In genomic region chr2:156706576-156706975, GRCh38 we compare ENCODE assay signal across 37 cellular contexts.
DNase-seq lines count a peak whose midpoint lies in the region; ATAC-seq, FAIRE-seq and TF ChIP-seq lines count a peak whose summit lies in the region.
"Had no signal": no experiment of that assay in that cellular context is flagged by ENCODE, and none has a peak within 500 bp of the region (broad histone marks: within the 10 kb centered on the region; RNA-seq: fewer than 3 reads in every experiment).

No MANE protein-coding gene starts in this region.

- H3K4me1 ChIP-seq in HepG2 (ENCODE audit: insufficient read depth, low read length), result no peaks in the 10 kb centered on the region
- no peaks in the 10 kb centered on the region for H3K4me1 ChIP-seq in right lobe of liver
- peaks cover 26% of the 10 kb centered on the region for H3K4me1 ChIP-seq in GM23338 (ENCODE audit: insufficient read depth)
- peaks cover 5% of the 10 kb centered on the region; the same call in 1 of the 2 replicates for H3K4me1 ChIP-seq in HEK293 (ENCODE audit: control insufficient read depth, insufficient read depth, low read length)
- no peaks in the 10 kb centered on the region for H3K4me1 ChIP-seq in neural progenitor cell
- H3K4me1 ChIP-seq: A549; BE2C; BLaER1; BLaER1 treated with 17β-estradiol and CSF1 and Interleukin-3, amounts not matched to agents 10 nM and 100 nM; Caco-2 had no signal

- H3K79me2 ChIP-seq in HepG2 (ENCODE audit: insufficient read depth, low read length) (no peaks in the 10 kb centered on the region), GM23338 (replicated peaks; ENCODE audit: insufficient read depth) (no peaks in the 10 kb centered on the region), neural progenitor cell (ENCODE audit: low read depth) (no peaks in the 10 kb centered on the region)

- TF ChIP-seq RAD21 in HepG2 (CRISPR knock-in tag; IDR thresholded peaks at IDR 0.05), result no peak

- no peak overlapping the region for H3K4me2 ChIP-seq in HepG2 (ENCODE audit: low read depth, low read length)
- H3K4me2 ChIP-seq in GM23338, result no peak overlapping the region
- H3K4me2 ChIP-seq in neural progenitor cell, result no peak overlapping the region
- H3K4me2 ChIP-seq: A549; BLaER1; BLaER1 treated with 17β-estradiol and CSF1 and Interleukin-3, amounts not matched to agents 10 nM and 100 nM had no signal

- no peak for FAIRE-seq in HepG2 (lab: Jason Lieb, UNC)
- FAIRE-seq: A204.1, A549, D721Med had no signal

- no peaks in the 10 kb centered on the region for H4K20me1 ChIP-seq in HepG2 (ENCODE audit: insufficient read depth, low read length)
- H4K20me1 ChIP-seq in GM23338 (replicated peaks; ENCODE audit: insufficient read depth), result no peaks in the 10 kb centered on the region
- no peaks in the 10 kb centered on the region for H4K20me1 ChIP-seq in neural progenitor cell (ENCODE audit: low read depth)
- H4K20me1 ChIP-seq: BLaER1; BLaER1 treated with 17β-estradiol and CSF1 and Interleukin-3, amounts not matched to agents 10 nM and 100 nM had no signal

- H3K27me3 Mint-ChIP-seq in GM23338 (ENCODE audit: insufficient read depth, low read depth, poor library complexity) (no peaks in the 10 kb centered on the region), neural progenitor cell (ENCODE audit: insufficient read depth, low read depth) (no peaks in the 10 kb centered on the region), WTC11 (ENCODE audit: low read depth) (no peaks in the 10 kb centered on the region; the same call in 1 of the 2 replicates)
- H3K27me3 Mint-ChIP-seq: B cell; CD4-positive, alpha-beta T cell had no signal

- no peak for TF ChIP-seq CTCF in HepG2 (CRISPR knock-in tag; IDR thresholded peaks at IDR 0.05)
- TF ChIP-seq CTCF in right lobe of liver (IDR thresholded peaks at IDR 0.05), result no peak
- TF ChIP-seq CTCF in GM23338 (conservative IDR thresholded peaks at IDR 0.05; ENCODE audit: low read depth in 2 of 2), result no peak
- no peak for TF ChIP-seq CTCF in HEK293 (tag by site-specific recombination; IDR thresholded peaks at IDR 0.05)
- TF ChIP-seq CTCF in neural progenitor cell (IDR thresholded peaks at IDR 0.05), result no peak
- no peak for TF ChIP-seq CTCF in WTC11 (IDR thresholded peaks at IDR 0.05)

- H3K9ac ChIP-seq in HepG2 (ENCODE audit: insufficient read depth, low read depth, low read length) (no peak overlapping the region), neural progenitor cell (no peak overlapping the region)
- H3K9ac ChIP-seq: BLaER1; BLaER1 treated with 17β-estradiol and CSF1 and Interleukin-3, amounts not matched to agents 10 nM and 100 nM had no signal

- H3K4me3 Mint-ChIP-seq in GM23338 (no peak overlapping the region), neural progenitor cell (no peak overlapping the region), WTC11 (no peak overlapping the region)
- H3K4me3 Mint-ChIP-seq: B cell; CD14-positive monocyte; CD4-positive, alpha-beta memory T cell; CD4-positive, alpha-beta T cell; CD4-positive, CD25-positive, alpha-beta regulatory T cell; CD8-positive, alpha-beta memory T cell; CD8-positive, alpha-beta T cell had no signal

- no TSS peak for BruUV-seq in HepG2 (replicated peaks; lab: Mats Ljungman, UMichigan)

- H3K36me3 Mint-ChIP-seq in GM23338 (ENCODE audit: low read depth), result no peaks in the 10 kb centered on the region
- no peaks in the 10 kb centered on the region for H3K36me3 Mint-ChIP-seq in neural progenitor cell
- H3K36me3 Mint-ChIP-seq in WTC11, result no peaks in the 10 kb centered on the region
- H3K36me3 Mint-ChIP-seq: CD14-positive monocyte; CD4-positive, alpha-beta memory T cell; CD4-positive, CD25-positive, alpha-beta regulatory T cell; CD8-positive, alpha-beta memory T cell; CD8-positive, alpha-beta T cell had no signal

- no peaks in the 10 kb centered on the region for H3K36me3 ChIP-seq in HepG2 (replicated peaks in 1 of 2; ENCODE audit: control insufficient read depth in 1 of 2, insufficient read depth in 2 of 2, low read length in 2 of 2)
- H3K36me3 ChIP-seq in right lobe of liver, result no peaks in the 10 kb centered on the region
- peaks cover 6% of the 10 kb centered on the region; the same call in 1 of the 2 replicates for H3K36me3 ChIP-seq in GM23338 (ENCODE audit: insufficient read depth)
- no peaks in the 10 kb centered on the region for H3K36me3 ChIP-seq in HEK293 (ENCODE audit: control insufficient read depth in 2 of 2, insufficient read depth in 1 of 2, low read length in 2 of 2)
- no peaks in the 10 kb centered on the region for H3K36me3 ChIP-seq in neural progenitor cell
- H3K36me3 ChIP-seq: BE2C; BLaER1; BLaER1 treated with 17β-estradiol and CSF1 and Interleukin-3, amounts not matched to agents 10 nM and 100 nM had no signal

- H3K27me3 ChIP-seq in HepG2 (ENCODE audit: control insufficient read depth in 1 of 2, insufficient read depth in 2 of 2, low read length in 2 of 2) (no peaks in the 10 kb centered on the region), right lobe of liver (no peaks in the 10 kb centered on the region), GM23338 (ENCODE audit: insufficient read depth) (no peaks in the 10 kb centered on the region), neural progenitor cell (no peaks in the 10 kb centered on the region)
- H3K27me3 ChIP-seq: BE2C; BLaER1; BLaER1 treated with 17β-estradiol and CSF1 and Interleukin-3, amounts not matched to agents 10 nM and 100 nM had no signal

- intact Hi-C loops in HepG2 (cut with micrococcal nuclease; ENCODE audit: unreplicated experiment), result no loop called here
- intact Hi-C loops in right lobe of liver (cut with DNase I), result no loop called here

- no peak overlapping the region for H3K27ac Mint-ChIP-seq in GM23338
- no peak overlapping the region for H3K27ac Mint-ChIP-seq in neural progenitor cell
- no peak overlapping the region for H3K27ac Mint-ChIP-seq in WTC11
- H3K27ac Mint-ChIP-seq: B cell; CD14-positive monocyte; CD4-positive, alpha-beta memory T cell; CD4-positive, alpha-beta T cell; CD4-positive, CD25-positive, alpha-beta regulatory T cell; CD8-positive, alpha-beta memory T cell; CD8-positive, alpha-beta T cell had no signal

- POLR2A ChIA-PET in HepG2 (lab: Yijun Ruan, JAX) (no interaction called here), HEK293 (lab: Yijun Ruan, JAX) (no interaction called here), WTC11 (lab: Charles Lee) (no interaction called here)

- no peak for DNase-seq in HepG2 (ENCODE audit: low spot score)
- no peak for DNase-seq in right lobe of liver
- no peak for DNase-seq in GM23338 (ENCODE audit: low spot score)
- no peak for DNase-seq in neural progenitor cell (ENCODE audit: low spot score)
- no peak for DNase-seq in DMS53 treated with DMSO at 0.1 percent for 48 hours (lab: John Stamatoyannopoulos, UW; ENCODE audit: unreplicated experiment)
- no peak for DNase-seq in SKM-1 treated with dmso at 0.1 percent for 144 hours (lab: John Stamatoyannopoulos, UW; ENCODE audit: unreplicated experiment)
- no peak for DNase-seq in WTC11 (ENCODE audit: low spot score)
- DNase-seq: 8988T; ACHN; AML-193; BE2C; C1 segment of cervical spinal cord; Caco-2; Calu3; CD4-positive, alpha-beta memory T cell; CD4-positive, alpha-beta T cell; CD4-positive, CD25-positive, alpha-beta regulatory T cell; CD8-positive, alpha-beta memory T cell; CD8-positive, alpha-beta T cell; COR-L47; DMS 273 treated with DMSO at 0.1 percent for 48 hours; DMS153; DMS53; DMS79; DMS79 treated with DMSO at 0.1 percent for 48 hours; DND-41; EL had no signal

- H3K27ac ChIP-seq in HepG2 (ENCODE audit: extremely low read length, insufficient read depth, low read length), result no peak overlapping the region
- H3K27ac ChIP-seq in right lobe of liver, result no peak overlapping the region
- H3K27ac ChIP-seq in GM23338 (ENCODE audit: low read depth), result no peak overlapping the region
- no peak overlapping the region for H3K27ac ChIP-seq in HEK293 (ENCODE audit: extremely low read depth, low read depth, low read length)
- no peak overlapping the region for H3K27ac ChIP-seq in neural progenitor cell
- H3K27ac ChIP-seq: 22Rv1; A549; BLaER1; BLaER1 treated with 17β-estradiol and CSF1 and Interleukin-3, amounts not matched to agents 10 nM and 100 nM; C4-2B had no signal

- no peaks in the 10 kb centered on the region for H3F3A ChIP-seq in GM23338 (replicated peaks; ENCODE audit: low read depth)
- no peaks in the 10 kb centered on the region for H3F3A ChIP-seq in neural progenitor cell (ENCODE audit: low read depth)

- peaks cover 27% of the 10 kb centered on the region for H3K4me1 Mint-ChIP-seq in GM23338
- no peaks in the 10 kb centered on the region for H3K4me1 Mint-ChIP-seq in neural progenitor cell
- peaks cover 28% of the 10 kb centered on the region for H3K4me1 Mint-ChIP-seq in WTC11
- H3K4me1 Mint-ChIP-seq: B cell; CD14-positive monocyte; CD4-positive, alpha-beta memory T cell; CD4-positive, CD25-positive, alpha-beta regulatory T cell; CD8-positive, alpha-beta memory T cell had no signal

- H3K9me3 Mint-ChIP-seq in GM23338, result no peaks in the 10 kb centered on the region
- peaks cover 3% of the 10 kb centered on the region for H3K9me3 Mint-ChIP-seq in neural progenitor cell
- H3K9me3 Mint-ChIP-seq in WTC11, result peaks cover 11% of the 10 kb centered on the region
- H3K9me3 Mint-ChIP-seq: CD4-positive, alpha-beta memory T cell; CD4-positive, alpha-beta T cell; CD8-positive, alpha-beta memory T cell; CD8-positive, alpha-beta T cell had no signal

- H3K9me2 ChIP-seq in GM23338 (ENCODE audit: insufficient read depth), result no peaks in the 10 kb centered on the region

- no peak for TF ChIP-seq EP300 in HepG2 (IDR thresholded peaks at IDR 0.05; ENCODE audit: low read depth in 2 of 2, low read length in 2 of 2)
- no peak for TF ChIP-seq EP300 in HepG2 (CRISPR knock-in tag; IDR thresholded peaks at IDR 0.05; ENCODE audit: borderline replicate concordance)

- in situ Hi-C loops in HepG2 (cut with HindIII; ENCODE audit: extremely low pct_ligation_motif_present, low pct_unique_long_range_greater_than_20kb), result no loop called here

- no peak for ATAC-seq in HepG2
- no peak for ATAC-seq in right lobe of liver
- no peak for ATAC-seq in GM23338
- ATAC-seq in WTC11, result no peak
- ATAC-seq: A549; CD8-positive, alpha-beta T cell had no signal

- WGBS in HepG2 (ENCODE audit: low lambda C conversion rate), result 0% methylated on average over 2 of the region's 2 CpGs
- 40% methylated on average over 2 of the region's 2 CpGs for WGBS in right lobe of liver (ENCODE audit: insufficient coverage, low coverage, low lambda C conversion rate, missing lambda C conversion rate)

- H3K9me3 ChIP-seq in HepG2 (ENCODE audit: low read length), result no peaks in the 10 kb centered on the region
- H3K9me3 ChIP-seq in right lobe of liver, result no peaks in the 10 kb centered on the region
- no peaks in the 10 kb centered on the region for H3K9me3 ChIP-seq in HEK293 (ENCODE audit: control insufficient read depth, insufficient read depth, low read depth, low read length)
- H3K9me3 ChIP-seq in neural progenitor cell (ENCODE audit: low read depth), result no peaks in the 10 kb centered on the region
- H3K9me3 ChIP-seq: A549; BE2C; BLaER1; BLaER1 treated with 17β-estradiol and CSF1 and Interleukin-3, amounts not matched to agents 10 nM and 100 nM; Caco-2 had no signal

- TF ChIP-seq POLR2A in HepG2 (IDR thresholded peaks at IDR 0.05; ENCODE audit: insufficient read depth in 1 of 2, low read depth in 2 of 2, low read length in 2 of 2) (no peak), right lobe of liver (IDR thresholded peaks at IDR 0.05) (no peak)

- CTCF ChIA-PET in HepG2 (lab: Yijun Ruan, JAX; ENCODE audit: low intra/inter-chr PET ratio, low total read pairs) (no interaction called here), HEK293 (lab: Yijun Ruan, JAX) (no interaction called here), WTC11 (lab: Charles Lee) (no interaction called here)

- H3K4me3 ChIP-seq in HepG2 (replicated peaks in 1 of 3; ENCODE audit: insufficient read depth in 1 of 3, low read depth in 2 of 3, low read length in 3 of 3), result no peak overlapping the region
- no peak overlapping the region for H3K4me3 ChIP-seq in right lobe of liver
- H3K4me3 ChIP-seq in GM23338, result no peak overlapping the region
- no peak overlapping the region for H3K4me3 ChIP-seq in HEK293 (ENCODE audit: low read depth, low read length)
- H3K4me3 ChIP-seq in neural progenitor cell, result no peak overlapping the region
- H3K4me3 ChIP-seq: A549; BLaER1; BLaER1 treated with 17β-estradiol and CSF1 and Interleukin-3, amounts not matched to agents 10 nM and 100 nM had no signal

- H2AFZ ChIP-seq in HepG2 (ENCODE audit: low read length), result no peak overlapping the region
- 0 out of 2 replicates have a peak overlapping the region, but pooled peaks have one; percentile 4 for H2AFZ ChIP-seq in GM23338
- peak overlapping the region; percentile 24 for H2AFZ ChIP-seq in neural progenitor cell (replicated peaks)

Comparison
In these comparisons a context has a peak if more than half of its experiments do, and no peak if none do; other contexts are left out.
1. Of the 63 proteins assayed by ChIP-seq in both HepG2 and HEK293: peak only in HepG2: none; only in HEK293: ATF2; in both: none; in neither: 62.